Comparison of ENCODE assay signal across 14 cellular contexts in the genomic region with DNA sequence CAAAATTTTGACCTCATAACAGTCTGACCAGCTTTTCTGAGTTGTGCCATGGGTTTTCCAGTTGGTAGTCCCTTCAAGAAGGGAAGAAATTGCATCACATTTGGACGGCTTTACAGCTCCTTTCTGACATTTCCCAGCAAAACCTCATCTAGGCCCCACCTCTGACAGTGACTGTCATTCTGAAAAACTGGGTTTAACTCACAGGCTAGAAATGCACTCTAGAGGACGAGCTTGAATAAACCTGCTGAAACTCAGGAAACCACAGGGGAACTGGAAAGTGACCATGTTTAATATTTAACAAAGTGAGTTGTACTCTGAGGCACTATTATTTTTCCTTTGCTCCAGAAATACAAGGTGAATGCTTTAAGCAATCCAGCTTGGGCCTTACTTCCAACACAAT.
DNase-seq lines count a peak whose midpoint lies in the region; ATAC-seq and TF ChIP-seq lines count a peak whose summit lies in the region.
"Had no signal": no experiment of that assay in that cellular context is flagged by ENCODE, and none has a peak within 500 bp of the region (broad histone marks: within the 10 kb centered on the region; RNA-seq: fewer than 3 reads in every experiment).

No MANE protein-coding gene starts in this region.

- CTCF ChIA-PET in Calu3 (lab: Charles Lee), result interaction anchor here (0.7 to 0.9 kb wide), 2 partner anchors 25 to 62 kb away, joined by 3 to 4 read pairs; no protein-coding TSS in a partner anchor

- no TSS peak for BruUV-seq in Calu3 (replicated peaks; lab: Mats Ljungman, UMichigan)

- peak overlapping the region; percentile 59 for H3K27ac Mint-ChIP-seq in Calu3 (ENCODE audit: unreplicated experiment)
- no peak overlapping the region for H3K27ac Mint-ChIP-seq in naive thymus-derived CD8-positive, alpha-beta T cell

- TF ChIP-seq CTCF in Calu3 (IDR thresholded peaks at IDR 0.05; ENCODE audit: unreplicated experiment), result no peak

- H3K9me3 Mint-ChIP-seq in Calu3 (ENCODE audit: low read depth, unreplicated experiment), result no peaks in the 10 kb centered on the region
- no peaks in the 10 kb centered on the region for H3K9me3 Mint-ChIP-seq in naive thymus-derived CD8-positive, alpha-beta T cell

- intact Hi-C loops in Calu3 (cut with micrococcal nuclease; ENCODE audit: unreplicated experiment), result no loop called here

- peak; percentile 99 for ATAC-seq in HG02840 (IDR thresholded peaks at IDR 0.05; ENCODE audit: low FRiP score, unreplicated experiment)
- no peak for ATAC-seq in naive thymus-derived CD8-positive, alpha-beta T cell

- no peak overlapping the region for H3K4me3 Mint-ChIP-seq in Calu3 (ENCODE audit: low read depth, unreplicated experiment)
- no peak overlapping the region for H3K4me3 Mint-ChIP-seq in naive thymus-derived CD8-positive, alpha-beta T cell

- DNase-seq in Calu3, result peak; percentile 11
- peak; percentile 17 for DNase-seq in GM19238 (ENCODE audit: insufficient read length, low spot score)
- peak; percentile 13 for DNase-seq in KG1 (lab: John Stamatoyannopoulos, UW)
- no peak for DNase-seq in globus pallidus (ENCODE audit: low spot score)
- DNase-seq in naive thymus-derived CD8-positive, alpha-beta T cell, result no peak
- no peak for DNase-seq in HUDEP-2 (lab: John Stamatoyannopoulos, UW; ENCODE audit: unreplicated experiment in 76 of 76)
- DNase-seq in stimulated activated naive CD4-positive, alpha-beta T cell (lab: John Stamatoyannopoulos, UW), result no peak
- DNase-seq: activated CD8-positive, alpha-beta memory T cell treated with anti-CD3 and anti-CD28 coated beads, Interleukin-2, amount 50 U/mL, for 48 hours; BE2C; colonic mucosa; hippocampal formation; NCI-H1105 treated with DMSO at 0.1 percent for 48 hours; ovary had no signal

- H3K36me3 Mint-ChIP-seq in Calu3 (ENCODE audit: insufficient read depth, unreplicated experiment), result no peaks in the 10 kb centered on the region
- no peaks in the 10 kb centered on the region for H3K36me3 Mint-ChIP-seq in naive thymus-derived CD8-positive, alpha-beta T cell

- peaks cover 30% of the 10 kb centered on the region for H3K4me1 Mint-ChIP-seq in Calu3 (ENCODE audit: low read depth, unreplicated experiment)
- no peaks in the 10 kb centered on the region for H3K4me1 Mint-ChIP-seq in naive thymus-derived CD8-positive, alpha-beta T cell

- no peaks in the 10 kb centered on the region for H3K27me3 Mint-ChIP-seq in Calu3 (ENCODE audit: unreplicated experiment)
- H3K27me3 Mint-ChIP-seq in naive thymus-derived CD8-positive, alpha-beta T cell, result peaks cover 0 to 14% (median 4%) of the 10 kb centered on the region in 5 donors

- POLR2A ChIA-PET in naive thymus-derived CD8-positive, alpha-beta T cell (lab: Charles Lee), result no interaction called here

Comparison
In these comparisons a context has a peak if more than half of its experiments do, and no peak if none do; other contexts are left out.
1. DNase-seq: peak in Calu3 (single experiment), GM19238 (single experiment) and KG1 (single experiment); none in globus pallidus (single experiment), naive thymus-derived CD8-positive, alpha-beta T cell (0 of 10), HUDEP-2 (0 of 76) and stimulated activated naive CD4-positive, alpha-beta T cell (0 of 6).